Comparison of ENCODE assay signal across 22 cellular contexts in the genomic region with DNA sequence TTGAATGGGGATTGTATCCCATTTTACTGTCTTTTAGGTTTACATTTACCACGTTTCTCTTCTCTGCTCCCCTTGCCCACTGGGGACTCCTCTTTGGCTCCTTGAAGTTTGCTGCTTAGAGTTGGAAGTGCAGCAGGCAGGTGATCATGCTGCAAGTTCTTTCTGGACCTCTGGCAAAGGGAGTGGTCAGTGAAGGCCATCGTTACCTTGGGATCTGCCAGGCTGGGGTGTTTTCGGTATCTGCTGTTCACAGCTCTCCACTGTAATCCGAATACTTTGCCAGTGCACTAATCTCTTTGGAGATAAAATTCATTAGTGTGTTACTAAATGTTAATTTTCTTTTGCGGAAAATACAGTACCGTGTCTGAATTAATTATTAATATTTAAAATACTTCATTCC. TPM values are rescaled to one million over a fixed set of nuclear protein-coding genes. Genes with fewer than 3 reads are reported as not detected.
A peak's percentile ranks its signal among the peaks of the same experiment; 100 is the strongest.
DNase-seq lines count a peak whose midpoint lies in the region; ATAC-seq and TF ChIP-seq lines count a peak whose summit lies in the region.
"Had no signal": no experiment of that assay in that cellular context is flagged by ENCODE, and none has a peak within 500 bp of the region (broad histone marks: within the 10 kb centered on the region; RNA-seq: fewer than 3 reads in every experiment).

No MANE protein-coding gene starts in this region.

- H3K4me1 ChIP-seq in GM23338 (ENCODE audit: insufficient read depth) = peaks cover 21% of the 10 kb centered on the region
- H3K4me1 ChIP-seq: SJSA1 had no signal

- no peak for TF ChIP-seq CTCF in GM23338 (conservative IDR thresholded peaks at IDR 0.05; ENCODE audit: low read depth in 2 of 2)
- TF ChIP-seq CTCF in WTC11 (IDR thresholded peaks at IDR 0.05) = no peak

- peak overlapping the region; percentile 29 for H3K27ac ChIP-seq in GM23338 (ENCODE audit: low read depth)
- H3K27ac ChIP-seq: BLaER1 treated with 17β-estradiol and CSF1 and Interleukin-3, amounts not matched to agents 10 nM and 100 nM; HL-60; SJSA1 had no signal

- POLR2A ChIA-PET in WTC11 (lab: Charles Lee) = no interaction called here

- peaks cover 13% of the 10 kb centered on the region for H4K20me1 ChIP-seq in GM23338 (replicated peaks; ENCODE audit: insufficient read depth)

- no peak overlapping the region for H3K4me3 ChIP-seq in GM23338
- H3K4me3 ChIP-seq: BLaER1 treated with 17β-estradiol and CSF1 and Interleukin-3, amounts not matched to agents 10 nM and 100 nM; SJSA1 had no signal

- CTCF ChIA-PET in WTC11 (lab: Charles Lee) = no interaction called here

- H3K27ac Mint-ChIP-seq in activated naive CD4-positive, alpha-beta T cell treated with anti-CD3 and anti-CD28 coated beads, Interleukin-2, amount 50 U/mL, for 24 hours = peak overlapping the region; percentile 79
- H3K27ac Mint-ChIP-seq in GM23338 = no peak overlapping the region; the same call in 1 of the 2 replicates
- peak overlapping the region; percentile 83 for H3K27ac Mint-ChIP-seq in WTC11
- peak overlapping the region; percentile 65 for H3K27ac Mint-ChIP-seq in stimulated activated naive B cell treated with anti-CD40 and anti-IgM and Interleukin-4, amounts not matched to agents 10 μg/mL and 1 μg/mL and 100 μg/mL, for 72 hours

- H3K27me3 Mint-ChIP-seq in activated naive CD4-positive, alpha-beta T cell treated with anti-CD3 and anti-CD28 coated beads, Interleukin-2, amount 50 U/mL, for 24 hours = no peaks in the 10 kb centered on the region
- H3K27me3 Mint-ChIP-seq in GM23338 (ENCODE audit: insufficient read depth, low read depth, poor library complexity) (peaks cover 6% of the 10 kb centered on the region), WTC11 (ENCODE audit: low read depth) (no peaks in the 10 kb centered on the region)
- no peaks in the 10 kb centered on the region for H3K27me3 Mint-ChIP-seq in stimulated activated naive B cell treated with anti-CD40 and anti-IgM and Interleukin-4, amounts not matched to agents 10 μg/mL and 1 μg/mL and 100 μg/mL, for 72 hours
- H3K27me3 Mint-ChIP-seq: CD4-positive, alpha-beta memory T cell had no signal

- H3K4me1 Mint-ChIP-seq in activated naive CD4-positive, alpha-beta T cell treated with anti-CD3 and anti-CD28 coated beads, Interleukin-2, amount 50 U/mL, for 24 hours = peaks cover 30% of the 10 kb centered on the region
- H3K4me1 Mint-ChIP-seq in GM23338 = peaks cover 23% of the 10 kb centered on the region
- H3K4me1 Mint-ChIP-seq in WTC11 = peaks cover 25% of the 10 kb centered on the region
- H3K4me1 Mint-ChIP-seq in stimulated activated naive B cell treated with anti-CD40 and anti-IgM and Interleukin-4, amounts not matched to agents 10 μg/mL and 1 μg/mL and 100 μg/mL, for 72 hours = peaks cover 2 to 4% of the 10 kb centered on the region in 2 donors

- peaks cover 33% of the 10 kb centered on the region for H3K79me2 ChIP-seq in GM23338 (replicated peaks; ENCODE audit: insufficient read depth)

- no peak overlapping the region for H3K4me2 ChIP-seq in GM23338
- H3K4me2 ChIP-seq: BLaER1 treated with 17β-estradiol and CSF1 and Interleukin-3, amounts not matched to agents 10 nM and 100 nM had no signal

- no peak overlapping the region for H3K4me3 Mint-ChIP-seq in activated naive CD4-positive, alpha-beta T cell treated with anti-CD3 and anti-CD28 coated beads, Interleukin-2, amount 50 U/mL, for 24 hours
- H3K4me3 Mint-ChIP-seq in GM23338 = no peak overlapping the region
- no peak overlapping the region for H3K4me3 Mint-ChIP-seq in WTC11
- H3K4me3 Mint-ChIP-seq in stimulated activated naive B cell treated with anti-CD40 and anti-IgM and Interleukin-4, amounts not matched to agents 10 μg/mL and 1 μg/mL and 100 μg/mL, for 72 hours = no peak overlapping the region
- H3K4me3 Mint-ChIP-seq: CD4-positive, alpha-beta memory T cell had no signal

- no peak for DNase-seq in activated naive CD4-positive, alpha-beta T cell (lab: John Stamatoyannopoulos, UW)
- DNase-seq in GM23338 (ENCODE audit: low spot score) (no peak), WTC11 (ENCODE audit: low spot score) (no peak), NCI-H1694 (lab: John Stamatoyannopoulos, UW) (no peak)
- DNase-seq in stimulated activated naive B cell treated with anti-CD40 and anti-IgM and Interleukin-4, amounts not matched to agents 10 μg/mL and 1 μg/mL and 100 μg/mL, for 72 hours = no peak
- DNase-seq: AML-193; CD4-positive, alpha-beta memory T cell; COR-L47; NCI-H1092; NCI-H1417 treated with DMSO at 0.1 percent for 48 hours; NCI-H2029; NCI-H446; NCI-H524 treated with DMSO at 0.1 percent for 48 hours; NCI-H774; PC-3 had no signal

- H3F3A ChIP-seq in GM23338 (replicated peaks; ENCODE audit: low read depth) = peaks cover 24% of the 10 kb centered on the region

- no peak for ATAC-seq in GM23338
- ATAC-seq in WTC11 = no peak
- ATAC-seq in stimulated activated naive B cell treated with anti-CD40 and anti-IgM and Interleukin-4, amounts not matched to agents 10 μg/mL and 1 μg/mL and 100 μg/mL, for 72 hours (replicated peaks) = no peak
- no peak for ATAC-seq in HG02678 (IDR thresholded peaks at IDR 0.05; ENCODE audit: unreplicated experiment)
- ATAC-seq: PC-3, Right ventricle myocardium inferior had no signal

- peaks cover 31% of the 10 kb centered on the region for H3K36me3 ChIP-seq in GM23338 (ENCODE audit: insufficient read depth)

- no peaks in the 10 kb centered on the region for H3K9me2 ChIP-seq in GM23338 (ENCODE audit: insufficient read depth)

- peaks cover 18% of the 10 kb centered on the region for H3K36me3 Mint-ChIP-seq in activated naive CD4-positive, alpha-beta T cell treated with anti-CD3 and anti-CD28 coated beads, Interleukin-2, amount 50 U/mL, for 24 hours
- H3K36me3 Mint-ChIP-seq in GM23338 (ENCODE audit: low read depth) (peaks cover 69% of the 10 kb centered on the region), WTC11 (peaks cover 53% of the 10 kb centered on the region)
- H3K36me3 Mint-ChIP-seq in stimulated activated naive B cell treated with anti-CD40 and anti-IgM and Interleukin-4, amounts not matched to agents 10 μg/mL and 1 μg/mL and 100 μg/mL, for 72 hours = peaks cover 37 to 48% of the 10 kb centered on the region in 2 donors

- H3K27me3 ChIP-seq in GM23338 (ENCODE audit: insufficient read depth) = no peaks in the 10 kb centered on the region
- H3K27me3 ChIP-seq: BLaER1 treated with 17β-estradiol and CSF1 and Interleukin-3, amounts not matched to agents 10 nM and 100 nM; SJSA1 had no signal

- H2AFZ ChIP-seq in GM23338 = no peak overlapping the region

- no peaks in the 10 kb centered on the region for H3K9me3 Mint-ChIP-seq in activated naive CD4-positive, alpha-beta T cell treated with anti-CD3 and anti-CD28 coated beads, Interleukin-2, amount 50 U/mL, for 24 hours
- no peaks in the 10 kb centered on the region for H3K9me3 Mint-ChIP-seq in GM23338
- H3K9me3 Mint-ChIP-seq in WTC11 = no peaks in the 10 kb centered on the region
- no peaks in the 10 kb centered on the region for H3K9me3 Mint-ChIP-seq in stimulated activated naive B cell treated with anti-CD40 and anti-IgM and Interleukin-4, amounts not matched to agents 10 μg/mL and 1 μg/mL and 100 μg/mL, for 72 hours
- H3K9me3 Mint-ChIP-seq: CD4-positive, alpha-beta memory T cell had no signal

TF ChIP-seq in GM23338, 12 proteins besides CTCF, POLR2A, EP300 and RAD21:
- no peak for TF ChIP-seq STAT1 (IDR thresholded peaks at IDR 0.05; ENCODE audit: unreplicated experiment)
TF ChIP-seq in GM23338: peak in this region for 0.

TF ChIP-seq in WTC11, 78 proteins besides CTCF, POLR2A, EP300 and RAD21:
- TF ChIP-seq ESRRA (CRISPR knock-in tag; IDR thresholded peaks at IDR 0.05; ENCODE audit: borderline replicate concordance) (no peak), SMAD3 (CRISPR knock-in tag; IDR thresholded peaks at IDR 0.05; ENCODE audit: borderline replicate concordance) (no peak), MYBL2 (CRISPR knock-in tag; IDR thresholded peaks at IDR 0.05) (no peak), ZNF263 (CRISPR knock-in tag; IDR thresholded peaks at IDR 0.05; ENCODE audit: low read depth) (no peak), EMX1 (CRISPR knock-in tag; IDR thresholded peaks at IDR 0.05) (no peak)
- TF ChIP-seq, protein P1, sequence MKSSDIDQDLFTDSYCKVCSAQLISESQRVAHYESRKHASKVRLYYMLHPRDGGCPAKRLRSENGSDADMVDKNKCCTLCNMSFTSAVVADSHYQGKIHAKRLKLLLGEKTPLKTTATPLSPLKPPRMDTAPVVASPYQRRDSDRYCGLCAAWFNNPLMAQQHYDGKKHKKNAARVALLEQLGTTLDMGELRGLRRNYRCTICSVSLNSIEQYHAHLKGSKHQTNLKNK (CRISPR knock-in tag; IDR thresholded peaks at IDR 0.05) = no peak
TF ChIP-seq in WTC11: peak in this region for 0.

RNA-seq across cellular contexts. Expression of a gene that starts 9.1 kb away (rescaled TPM):
- 0.35 TPM in 1 of 2 replicates, not detected in the other for total RNA-seq in GM23338 (2014; rRNA removed; shearing (Covaris generic))
- not detected in 2 replicates for polyA plus RNA-seq in GM23338 (2016; fragmentation: Nextera tagmentation; extraction: Ambion mirVana)
- total RNA-seq in WTC11 (2021) = 0.17 to 0.55 TPM (median 0.32 TPM) in 3 replicates
- total RNA-seq: PC-3 had no signal
- polyA plus RNA-seq: AG04450; CD4-positive, alpha-beta memory T cell had no signal

RNA-seq across cellular contexts. Expression of a gene that starts 29.8 kb away (rescaled TPM):
- 152 and 177 TPM in 2 replicates for total RNA-seq in GM23338 (2014; rRNA removed; shearing (Covaris generic))
- polyA plus RNA-seq in GM23338 (2016; fragmentation: Nextera tagmentation; extraction: Ambion mirVana) = 61.2 and 69.3 TPM in 2 replicates
- 154 to 159 TPM (median 155 TPM) in 3 replicates for total RNA-seq in WTC11 (2021)
